Comparison of ENCODE assay signal across 15 cellular contexts in the genomic region with DNA sequence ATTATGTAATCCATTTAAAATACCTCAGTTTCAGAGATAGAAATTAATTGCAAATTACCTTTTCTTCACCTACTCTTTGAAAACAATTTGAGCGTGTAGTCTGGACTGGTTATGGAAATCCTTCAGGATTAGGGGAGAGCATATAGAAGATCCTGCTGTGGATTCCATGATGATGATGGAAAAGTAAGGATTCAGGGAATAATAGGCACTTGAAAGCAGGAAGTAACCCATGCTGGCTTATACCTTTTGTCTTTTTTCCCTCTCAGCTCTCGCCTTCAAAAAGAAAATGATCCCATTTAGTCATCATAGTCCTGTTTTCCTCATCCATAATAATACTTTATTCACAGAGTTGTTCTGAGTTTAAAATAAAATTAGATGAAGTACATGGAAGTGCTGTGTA. TPM values are rescaled to one million over a fixed set of nuclear protein-coding genes. Genes with fewer than 3 reads are reported as not detected.
A peak's percentile ranks its signal among the peaks of the same experiment; 100 is the strongest.
DNase-seq lines count a peak whose midpoint lies in the region; ATAC-seq and TF ChIP-seq lines count a peak whose summit lies in the region.
"Had no signal": no experiment of that assay in that cellular context is flagged by ENCODE, and none has a peak within 500 bp of the region (broad histone marks: within the 10 kb centered on the region; RNA-seq: fewer than 3 reads in every experiment).

No MANE protein-coding gene starts in this region.

- no peak overlapping the region for H3K4me3 ChIP-seq in OCI-LY7 (ENCODE audit: low read depth, low read length, poor library complexity, severe bottlenecking)
- H3K4me3 ChIP-seq: ascending aorta, GM23248, mucosa of descending colon, uterus had no signal

- H3K27ac ChIP-seq in OCI-LY7 (ENCODE audit: low read depth, low read length, poor library complexity, severe bottlenecking) (no peak overlapping the region), substantia nigra (ENCODE audit: low read depth, low read length, poor library complexity, severe bottlenecking) (peak overlapping the region; percentile 66)
- H3K27ac ChIP-seq: ascending aorta, GM23248 had no signal

- H3K9me3 ChIP-seq in OCI-LY7 (ENCODE audit: low read length), result no peaks in the 10 kb centered on the region
- H3K9me3 ChIP-seq: ascending aorta, mucosa of descending colon, uterus had no signal

- H3K36me3 Mint-ChIP-seq in activated naive CD4-positive, alpha-beta T cell treated with anti-CD3 and anti-CD28 coated beads for 36 hours (ENCODE audit: low read depth), result peaks cover 1% of the 10 kb centered on the region
- peaks cover 58% of the 10 kb centered on the region for H3K36me3 Mint-ChIP-seq in effector memory CD8-positive, alpha-beta T cell (ENCODE audit: insufficient read depth)

- 0 out of 2 replicates have a peak, but pooled peaks cover 4% of the 10 kb centered on the region for H3K36me3 ChIP-seq in OCI-LY7 (ENCODE audit: insufficient read depth, low read length)
- H3K36me3 ChIP-seq: ascending aorta, uterus had no signal

- DNase-seq in activated naive CD4-positive, alpha-beta T cell treated with anti-CD3 and anti-CD28 coated beads for 36 hours, result no peak
- no peak for DNase-seq in activated naive CD4-positive, alpha-beta T cell treated with Interleukin-2 at 50 U/mL for 16 hours
- DNase-seq in OCI-LY7 (ENCODE audit: low spot score), result no peak
- no peak for DNase-seq in effector memory CD8-positive, alpha-beta T cell
- no peak for DNase-seq in substantia nigra (lab: John Stamatoyannopoulos, UW)
- no peak for DNase-seq in NCI-H524 treated with DMSO at 0.1 percent for 48 hours (lab: John Stamatoyannopoulos, UW)
- DNase-seq in effector CD8-positive, alpha-beta T cell (lab: John Stamatoyannopoulos, UW), result no peak
- DNase-seq: GM23248; mucosa of descending colon; NCI-H2227 treated with DMSO at 0.1 percent for 48 hours; stimulated activated CD4-positive, alpha-beta T cell treated with anti-CD3 and anti-CD28 coated beads, Interleukin-2, amount 100 ng/mL, for 24 hours; uterus had no signal

- H3K27ac Mint-ChIP-seq in activated naive CD4-positive, alpha-beta T cell treated with anti-CD3 and anti-CD28 coated beads for 36 hours, result peak overlapping the region; percentile 56
- peak overlapping the region in 1 of 2 donors; percentile 8 for H3K27ac Mint-ChIP-seq in effector memory CD8-positive, alpha-beta T cell

- POLR2A ChIA-PET in OCI-LY7 (lab: Charles Lee), result interaction anchor here (1.5 kb wide), 1 partner anchor 13 kb away, joined by 4 read pairs; no protein-coding TSS in a partner anchor

- no peak overlapping the region for H2AFZ ChIP-seq in OCI-LY7 (ENCODE audit: low read length)
- H2AFZ ChIP-seq: GM23248 had no signal

- H3K27me3 Mint-ChIP-seq in activated naive CD4-positive, alpha-beta T cell treated with anti-CD3 and anti-CD28 coated beads for 36 hours (ENCODE audit: low read depth), result no peaks in the 10 kb centered on the region
- no peaks in the 10 kb centered on the region for H3K27me3 Mint-ChIP-seq in effector memory CD8-positive, alpha-beta T cell

- TF ChIP-seq CTCF in OCI-LY7 (conservative IDR thresholded peaks at IDR 0.05; ENCODE audit: low read length), result no peak

- no peaks in the 10 kb centered on the region for H3K9me2 ChIP-seq in OCI-LY7 (ENCODE audit: insufficient read depth, low read length)

- H3K4me1 Mint-ChIP-seq in activated naive CD4-positive, alpha-beta T cell treated with anti-CD3 and anti-CD28 coated beads for 36 hours (ENCODE audit: low read depth), result peaks cover 56% of the 10 kb centered on the region
- H3K4me1 Mint-ChIP-seq in effector memory CD8-positive, alpha-beta T cell (ENCODE audit: low read depth in 2 of 2), result peaks cover 47 to 57% of the 10 kb centered on the region in 2 donors

- no peaks in the 10 kb centered on the region for H3K9me3 Mint-ChIP-seq in activated naive CD4-positive, alpha-beta T cell treated with anti-CD3 and anti-CD28 coated beads for 36 hours
- H3K9me3 Mint-ChIP-seq in effector memory CD8-positive, alpha-beta T cell, result no peaks in the 10 kb centered on the region
- H3K9me3 Mint-ChIP-seq: T-helper 2 cell treated with Interferon-gamma antibody and Interleukin-4, amounts not matched to agents 5 μg/mL and 100 μg/mL, for 36 hours had no signal

- no peak for ATAC-seq in effector memory CD8-positive, alpha-beta T cell (replicated peaks)
- ATAC-seq in GM18909 (IDR thresholded peaks at IDR 0.05; ENCODE audit: poor library complexity, unreplicated experiment), result no peak
- ATAC-seq: mucosa of descending colon had no signal

- BruUV-seq in OCI-LY7 (replicated peaks; lab: Mats Ljungman, UMichigan), result no TSS peak

- peaks cover 18% of the 10 kb centered on the region for H3K4me1 ChIP-seq in OCI-LY7 (ENCODE audit: insufficient read depth, low read length, poor library complexity, severe bottlenecking)

- H4K20me1 ChIP-seq in OCI-LY7 (ENCODE audit: insufficient read depth, low read length), result peaks cover 5% of the 10 kb centered on the region; the same call in 1 of the 2 replicates

- peak overlapping the region; percentile 40; the same call in 1 of the 2 replicates for H3K4me2 ChIP-seq in OCI-LY7 (ENCODE audit: low read length)

- CTCF ChIA-PET in activated naive CD4-positive, alpha-beta T cell treated with anti-CD3 and anti-CD28 coated beads for 36 hours (lab: Charles Lee), result no interaction called here
- CTCF ChIA-PET in OCI-LY7 (lab: Charles Lee; ENCODE audit: unreplicated experiment), result no interaction called here

- H3K4me3 Mint-ChIP-seq in activated naive CD4-positive, alpha-beta T cell treated with anti-CD3 and anti-CD28 coated beads for 36 hours, result peak overlapping the region; percentile 38
- peak overlapping the region; percentile 22 to 52 for H3K4me3 Mint-ChIP-seq in effector memory CD8-positive, alpha-beta T cell

- peaks cover 42% of the 10 kb centered on the region for H3K79me2 ChIP-seq in OCI-LY7 (ENCODE audit: insufficient read depth, low read depth, low read length)

- intact Hi-C loops in activated naive CD4-positive, alpha-beta T cell treated with anti-CD3 and anti-CD28 coated beads for 36 hours (cut with micrococcal nuclease), result loop anchor here (10.0 kb wide), 1 partner anchor 642 kb away; no protein-coding TSS in a partner anchor
- intact Hi-C loops in OCI-LY7 (cut with micrococcal nuclease; ENCODE audit: unreplicated experiment), result no loop called here

RNA-seq across cellular contexts. Expression of gene HBP1, which starts 4.4 kb away (rescaled TPM):
- 10 to 100 TPM; 41.8 to 42.2 TPM for total RNA-seq in activated naive CD4-positive, alpha-beta T cell treated with anti-CD3 and anti-CD28 coated beads for 36 hours
- 9.3 and 10.9 TPM in 2 replicates for total RNA-seq in OCI-LY7 (2014; rRNA removed; shearing (Covaris generic))
- 18.1 and 21.7 TPM in 2 replicates for total RNA-seq in OCI-LY7 (2022)
